9 cellular contexts compared by ENCODE assay signal in the genomic region with DNA sequence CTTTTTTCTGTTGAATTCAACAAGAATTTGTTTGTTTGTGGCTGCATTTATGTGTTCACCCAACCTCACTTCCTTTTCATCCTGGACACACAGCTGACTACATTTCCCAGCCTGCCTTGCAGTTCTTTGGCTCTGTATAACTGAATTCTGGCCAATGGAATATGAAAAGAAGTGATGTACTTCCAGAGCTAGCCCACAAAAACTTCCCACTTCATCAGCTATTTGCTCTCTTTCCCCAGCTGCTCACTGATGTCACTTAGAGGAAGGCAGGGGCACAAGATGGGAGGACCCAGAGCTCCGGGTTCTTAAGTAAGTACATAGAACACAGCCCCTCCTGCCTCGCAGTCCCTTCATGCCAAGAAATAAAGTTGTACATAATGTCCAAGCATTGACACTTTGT.
DNase-seq lines count a peak whose midpoint lies in the region; ATAC-seq, FAIRE-seq and TF ChIP-seq lines count a peak whose summit lies in the region.
"Had no signal": no experiment of that assay in that cellular context is flagged by ENCODE, and none has a peak within 500 bp of the region (broad histone marks: within the 10 kb centered on the region; RNA-seq: fewer than 3 reads in every experiment).

No MANE protein-coding gene starts in this region.

- DNase-seq in CD1c-positive myeloid dendritic cell (ENCODE audit: extremely low spot score): peak; percentile 43
- no peak for DNase-seq in SK-N-MC (ENCODE audit: low read depth, low spot score)
- DNase-seq in fibroblast of the aortic adventitia (ENCODE audit: low read depth): peak; percentile 97
- DNase-seq in pons (ENCODE audit: low spot score): peak; percentile 77
- DNase-seq in small intestine: no peak
- no peak for DNase-seq in T-helper 2 cell
- no peak for DNase-seq in D341Med (ENCODE audit: low spot score)

- TF ChIP-seq CTCF in fibroblast of the aortic adventitia (IDR thresholded peaks at IDR 0.05; ENCODE audit: insufficient read depth, low read length): no peak

- WGBS in small intestine, 3 donors: 57 to 89% (median 83%) methylated on average over 2 of the region's 2 CpGs

- H3K9ac ChIP-seq in SK-N-MC (ENCODE audit: insufficient read length): no peak overlapping the region

- H3K27ac ChIP-seq in SK-N-MC (no peak overlapping the region), small intestine (ENCODE audit: low read depth in 1 of 2, low read length in 1 of 2) (peak overlapping the region in 1 of 2 donors; percentile 88)
- H3K27ac ChIP-seq: epithelial cell of prostate had no signal

- H3K27me3 ChIP-seq in small intestine (ENCODE audit: control insufficient read depth in 2 of 2, insufficient read depth in 2 of 2, low read length in 2 of 2): no peaks in the 10 kb centered on the region

- no peak for FAIRE-seq in small intestine (lab: Jason Lieb, UNC)

- H3K9me3 ChIP-seq in SK-N-MC (ENCODE audit: low read depth, low read length) (no peaks in the 10 kb centered on the region), small intestine (ENCODE audit: control insufficient read depth, low read depth) (no peaks in the 10 kb centered on the region)

- H3K4me1 ChIP-seq in small intestine (ENCODE audit: control insufficient read depth in 2 of 2, insufficient read depth in 1 of 2, low read depth in 1 of 2, low read length in 1 of 2): peaks cover 0 to 3% of the 10 kb centered on the region in 2 donors

- no peak for ATAC-seq in GM21390 (IDR thresholded peaks at IDR 0.05; ENCODE audit: unreplicated experiment)

- peak overlapping the region; percentile 17; the same call in 1 of the 2 replicates for H3K4me3 ChIP-seq in SK-N-MC
- H3K4me3 ChIP-seq in fibroblast of the aortic adventitia (ENCODE audit: low read depth, low read length): peak overlapping the region; percentile 55
- H3K4me3 ChIP-seq in small intestine (ENCODE audit: low read depth in 1 of 2, low read length in 2 of 2): no peak overlapping the region

- H3K36me3 ChIP-seq in SK-N-MC (ENCODE audit: insufficient read depth, low read length) (no peaks in the 10 kb centered on the region), small intestine (ENCODE audit: control insufficient read depth in 2 of 2, insufficient read depth in 2 of 2, low read length in 2 of 2) (no peaks in the 10 kb centered on the region)

Comparison
In these comparisons a context has a peak if more than half of its experiments do, and no peak if none do; other contexts are left out.
1. DNase-seq: peak in CD1c-positive myeloid dendritic cell (single experiment), fibroblast of the aortic adventitia (single experiment) and pons (single experiment); none in SK-N-MC (single experiment), small intestine (single experiment), T-helper 2 cell (0 of 5) and D341Med (single experiment).
2. H3K4me3 ChIP-seq: peak in SK-N-MC (single experiment) and fibroblast of the aortic adventitia (single experiment); none in small intestine (0 of 2).